19 cellular contexts compared by ENCODE assay signal in genomic region chr19:7602240-7602934, GRCh38. TPM values are rescaled to one million over a fixed set of nuclear protein-coding genes. Genes with fewer than 3 reads are reported as not detected.
"Had no signal": no experiment of that assay in that cellular context is flagged by ENCODE, and none has a peak within 500 bp of the region (broad histone marks: within the 10 kb centered on the region; RNA-seq: fewer than 3 reads in every experiment).

No MANE protein-coding gene starts in this region.

- H3K36me3 ChIP-seq: adrenal gland, ovary, thoracic aorta, uterus had no signal

- H3K27me3 ChIP-seq: adrenal gland, ovary had no signal

- H3K4me1 ChIP-seq: uterus had no signal

- H3K27me3 Mint-ChIP-seq: brain had no signal

- H3K9me3 ChIP-seq: adrenal gland, ovary, thoracic aorta, uterus had no signal

- H3K4me3 Mint-ChIP-seq: activated B cell treated with CpG ODN at 0.5 μM for 24 hours; activated CD4-positive, alpha-beta T cell treated with anti-CD3 and anti-CD28 coated beads, Interleukin-2, amount 10 ng/mL, durations not matched to agents 24 days and 14 days; brain; immature natural killer cell; nephron; T-cell had no signal

- H3K27ac ChIP-seq: adrenal gland, ovary, thoracic aorta, uterus had no signal

- H3K9me3 Mint-ChIP-seq: activated B cell treated with CpG ODN at 0.5 μM for 24 hours, brain, immature natural killer cell, nephron, T-cell had no signal

- H3K27ac Mint-ChIP-seq: activated B cell treated with CpG ODN at 0.5 μM for 24 hours; activated CD4-positive, alpha-beta T cell treated with anti-CD3 and anti-CD28 coated beads, Interleukin-2, amount 10 ng/mL, durations not matched to agents 24 days and 14 days; brain; immature natural killer cell; nephron; T-cell had no signal

- H3K36me3 Mint-ChIP-seq: immature natural killer cell, T-cell had no signal

- ATAC-seq: stimulated activated naive CD8-positive, alpha-beta T cell treated with anti-CD3 and anti-CD28 coated beads, Interleukin-15, Interleukin-2, amounts not matched to agents 100 U/mL and 50 U/mL, for 24 hours; T-cell had no signal

- H3K4me3 ChIP-seq: adrenal gland, ovary, thoracic aorta, uterus had no signal

- H3K4me1 Mint-ChIP-seq: activated B cell treated with CpG ODN at 0.5 μM for 24 hours, immature natural killer cell, nephron had no signal

- DNase-seq: activated B cell treated with CpG ODN at 0.5 μM for 24 hours; activated CD4-positive, alpha-beta T cell treated with anti-CD3 and anti-CD28 coated beads, Interleukin-2, amount 10 ng/mL, durations not matched to agents 24 days and 14 days; activated naive CD4-positive, alpha-beta T cell treated with anti-CD3 and anti-CD28 coated beads, Interleukin-2, amount 50 U/mL, for 16 hours; activated T-cell treated with anti-CD3 and anti-CD28 coated beads, Interleukin-2, amount 50 U/mL, for 1 hour; effector memory CD4-positive, alpha-beta T cell; glutamatergic neuron; immature natural killer cell; mesenchymal stem cell; stimulated activated CD4-positive, alpha-beta T cell treated with anti-CD3 and anti-CD28 coated beads, Interleukin-4, amount 100 ng/mL, for 1 hour; stimulated activated CD8-positive, alpha-beta memory T cell treated with anti-CD3 and anti-CD28 coated beads, Interleukin-4, amount 100 ng/mL, for 48 hours; stimulated activated naive CD8-positive, alpha-beta T cell treated with anti-CD3 and anti-CD28 coated beads, Interleukin-15, Interleukin-2, amounts not matched to agents 100 U/mL and 50 U/mL, for 24 hours; T-cell; T1000; uterus had no signal

RNA-seq across cellular contexts. Expression of gene CAMSAP3, which starts 6.7 kb away (rescaled TPM):
- polyA plus RNA-seq: immature natural killer cell had no signal

RNA-seq across cellular contexts. Expression of gene PCP2, which starts 31.1 kb away (rescaled TPM):
- total RNA-seq: thoracic aorta, uterus had no signal
